8 cellular contexts compared by ENCODE assay signal in the genomic region with DNA sequence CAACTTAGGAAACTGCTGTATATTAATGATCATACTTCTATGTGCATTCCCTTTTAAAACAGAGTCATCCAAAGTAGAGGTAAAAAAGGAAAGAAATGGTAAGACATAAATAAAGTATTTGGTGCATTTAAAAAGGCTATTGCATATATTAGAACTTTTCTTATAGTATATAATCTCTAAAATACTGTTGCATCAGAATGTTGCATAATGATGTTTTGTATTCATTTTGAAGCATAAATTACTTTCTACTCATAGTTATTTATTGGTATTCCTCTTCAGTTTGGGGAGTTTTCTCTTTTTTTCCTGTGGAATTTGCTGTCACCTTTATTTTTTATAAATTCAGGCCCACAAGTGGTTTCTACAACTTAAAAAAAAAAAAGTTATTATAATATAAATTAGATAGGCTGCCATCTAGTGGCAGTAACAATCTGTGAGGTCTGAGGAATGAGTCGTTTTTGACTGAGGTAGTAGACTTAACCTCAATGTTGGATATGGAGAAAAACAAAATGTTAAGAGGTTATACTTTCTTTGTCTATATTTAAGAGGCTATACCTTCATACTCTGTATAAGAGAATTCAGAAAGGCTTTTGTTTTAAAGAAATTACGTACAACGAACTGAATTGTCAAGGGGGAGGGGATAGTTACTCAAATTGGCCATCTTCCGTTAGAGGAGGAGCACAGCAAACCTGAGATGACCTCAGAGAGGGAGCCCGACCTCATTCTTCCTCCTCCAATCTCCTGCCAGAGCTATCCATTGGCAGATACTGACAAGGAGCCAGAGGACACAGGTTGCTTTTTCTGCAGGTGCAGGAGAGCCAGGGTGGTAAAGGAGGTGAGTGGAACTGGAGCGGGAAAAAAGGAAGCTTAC. TPM values are rescaled to one million over a fixed set of nuclear protein-coding genes. Genes with fewer than 3 reads are reported as not detected.
DNase-seq lines count a peak whose midpoint lies in the region; ATAC-seq, FAIRE-seq and TF ChIP-seq lines count a peak whose summit lies in the region.

No MANE protein-coding gene starts in this region.

- peak; percentile 27 for FAIRE-seq in GM12892 (lab: Jason Lieb, UNC)

- H3K9me3 ChIP-seq in T-helper 17 cell (ENCODE audit: control insufficient read depth, low read length, poor library complexity, severe bottlenecking) = no peaks in the 10 kb centered on the region

- H3K4me1 Mint-ChIP-seq in T-helper 17 cell = peaks cover 4% of the 10 kb centered on the region
- peaks cover 0 to 1% of the 10 kb centered on the region in 2 donors for H3K4me1 Mint-ChIP-seq in effector memory CD8-positive, alpha-beta T cell (ENCODE audit: low read depth in 2 of 2)

- DNase-seq in GM12892 (ENCODE audit: insufficient read length) (no peak), KBM-7 (peak; percentile 54), T-helper 17 cell (no peak), medulla oblongata (ENCODE audit: extremely low spot score) (peak; percentile 65), HK-2 (ENCODE audit: unreplicated experiment) (no peak)
- DNase-seq in effector memory CD8-positive, alpha-beta T cell = peak; percentile 33 to 44 (median 43)

- ATAC-seq in T-helper 17 cell = peak; percentile 65
- peak; percentile 69 for ATAC-seq in effector memory CD8-positive, alpha-beta T cell (replicated peaks)
- no peak for ATAC-seq in GM21381 (IDR thresholded peaks at IDR 0.05; ENCODE audit: unreplicated experiment)

- no peaks in the 10 kb centered on the region for H3K36me3 Mint-ChIP-seq in T-helper 17 cell (ENCODE audit: low read depth)
- peaks cover 6% of the 10 kb centered on the region for H3K36me3 Mint-ChIP-seq in effector memory CD8-positive, alpha-beta T cell (ENCODE audit: insufficient read depth)

- in situ Hi-C loops in KBM-7 (cut with MboI; ENCODE audit: low pct_unique_long_range_greater_than_20kb, low sequenced_read_pairs) = no loop called here

- H3K27me3 Mint-ChIP-seq in T-helper 17 cell = no peaks in the 10 kb centered on the region
- H3K27me3 Mint-ChIP-seq in effector memory CD8-positive, alpha-beta T cell = no peaks in the 10 kb centered on the region

- H3K9me3 Mint-ChIP-seq in effector memory CD8-positive, alpha-beta T cell = no peaks in the 10 kb centered on the region

- no peak overlapping the region for H3K27ac ChIP-seq in C4-2B

- peak; percentile 80 for TF ChIP-seq CTCF in C4-2B (conservative IDR thresholded peaks at IDR 0.05)

- TF ChIP-seq POLR2A in GM12892 (IDR thresholded peaks at IDR 0.05; ENCODE audit: low read depth, low read length) = no peak

- H3K4me3 Mint-ChIP-seq in T-helper 17 cell = no peak overlapping the region
- H3K4me3 Mint-ChIP-seq in effector memory CD8-positive, alpha-beta T cell = peak overlapping the region in 1 of 2 donors; percentile 24

- no peak overlapping the region for H3K27ac Mint-ChIP-seq in T-helper 17 cell
- H3K27ac Mint-ChIP-seq in effector memory CD8-positive, alpha-beta T cell = peak overlapping the region in 1 of 2 donors; percentile 10

RNA-seq across cellular contexts. Expression of gene ANKAR, which starts 23.8 kb away (rescaled TPM):
- 3.3 TPM for polyA plus RNA-seq in GM12892 (2012; ENCODE audit: missing spikeins)
- 10 to 100 TPM in 1 of 2 donors, 1 to 10 TPM in 1; 8.0 to 10.0 TPM for total RNA-seq in T-helper 17 cell

RNA-seq across cellular contexts. Expression of gene ASNSD1, which starts 37.0 kb away (rescaled TPM):
- 44.9 TPM for polyA plus RNA-seq in GM12892 (2012; ENCODE audit: missing spikeins)
- 10 to 100 TPM; 34.2 to 40.4 TPM for total RNA-seq in T-helper 17 cell

Comparison
In these comparisons a context has a peak if more than half of its experiments do, and no peak if none do; other contexts are left out.
1. DNase-seq: peak in KBM-7 (single experiment), effector memory CD8-positive, alpha-beta T cell (3 of 3) and medulla oblongata (single experiment); none in GM12892 (single experiment), T-helper 17 cell (0 of 3) and HK-2 (single experiment).